Comparison of ENCODE assay signal across 8 cellular contexts in genomic region chr6:31794866-31795615, GRCh38. TPM values are rescaled to one million over a fixed set of nuclear protein-coding genes. Genes with fewer than 3 reads are reported as not detected.
DNase-seq lines count a peak whose midpoint lies in the region; ATAC-seq and TF ChIP-seq lines count a peak whose summit lies in the region.

No MANE protein-coding gene starts in this region.

- no peaks in the 10 kb centered on the region for H3K9me3 ChIP-seq in heart right ventricle

- no peak for DNase-seq in T-helper 1 cell
- DNase-seq in activated T-cell treated with anti-CD3 and anti-CD28 coated beads, Interleukin-2, amount 50 U/mL, for 4 hours = no peak
- DNase-seq in heart right ventricle = peak in 1 of 2 donors; percentile 34
- no peak for DNase-seq in retinal pigment epithelial cell (ENCODE audit: low read depth)
- no peak for DNase-seq in NCI-H1105 treated with DMSO at 0.1 percent for 48 hours (lab: John Stamatoyannopoulos, UW)

- no peaks in the 10 kb centered on the region for H3K27me3 ChIP-seq in heart right ventricle

- peak overlapping the region; percentile 57 to 99 (median 86) for H3K4me3 ChIP-seq in heart right ventricle
- H3K4me3 ChIP-seq in retinal pigment epithelial cell (ENCODE audit: low read length) = peak overlapping the region; percentile 88

- ATAC-seq in HG03196 (IDR thresholded peaks at IDR 0.05; ENCODE audit: unreplicated experiment) (peak; percentile 4), heart right ventricle (peak; percentile 7 to 48 (median 26)), HG03457 (IDR thresholded peaks at IDR 0.05; ENCODE audit: unreplicated experiment) (no peak)
- peak; percentile 42 to 47 for ATAC-seq in activated T-cell treated with anti-CD3 and anti-CD28 coated beads, Interleukin-2, amount 50 U/mL, for 4 hours

- no peaks in the 10 kb centered on the region for H3K27me3 Mint-ChIP-seq in T-helper 1 cell treated with Interleukin-12 subunit alpha and Interleukin-12 subunit beta and Interleukin-4 antibody, amounts not matched to agents 30 μg/mL and 1 μg/mL, for 36 hours (ENCODE audit: low read depth)
- no peaks in the 10 kb centered on the region for H3K27me3 Mint-ChIP-seq in activated T-cell treated with anti-CD3 and anti-CD28 coated beads, Interleukin-2, amount 50 U/mL, for 4 hours (ENCODE audit: low read depth)

- H3K4me1 Mint-ChIP-seq in T-helper 1 cell treated with Interleukin-12 subunit alpha and Interleukin-12 subunit beta and Interleukin-4 antibody, amounts not matched to agents 30 μg/mL and 1 μg/mL, for 36 hours (ENCODE audit: low read depth) = peaks cover 36% of the 10 kb centered on the region
- peaks cover 44% of the 10 kb centered on the region for H3K4me1 Mint-ChIP-seq in activated T-cell treated with anti-CD3 and anti-CD28 coated beads, Interleukin-2, amount 50 U/mL, for 4 hours (ENCODE audit: low read depth)

- no peak for TF ChIP-seq CTCF in heart right ventricle (IDR thresholded peaks at IDR 0.05)
- no peak for TF ChIP-seq CTCF in retinal pigment epithelial cell (conservative IDR thresholded peaks at IDR 0.05; ENCODE audit: low read depth, low read length)

- H3K27ac Mint-ChIP-seq in T-helper 1 cell treated with Interleukin-12 subunit alpha and Interleukin-12 subunit beta and Interleukin-4 antibody, amounts not matched to agents 30 μg/mL and 1 μg/mL, for 36 hours = peak overlapping the region; percentile 99

- peak overlapping the region; percentile 97 for H3K4me3 Mint-ChIP-seq in T-helper 1 cell treated with Interleukin-12 subunit alpha and Interleukin-12 subunit beta and Interleukin-4 antibody, amounts not matched to agents 30 μg/mL and 1 μg/mL, for 36 hours
- peak overlapping the region; percentile 99 for H3K4me3 Mint-ChIP-seq in activated T-cell treated with anti-CD3 and anti-CD28 coated beads, Interleukin-2, amount 50 U/mL, for 4 hours

- peaks cover 0 to 61% (median 0%) of the 10 kb centered on the region in 9 donors for H3K36me3 ChIP-seq in heart right ventricle

- H3K36me3 Mint-ChIP-seq in T-helper 1 cell treated with Interleukin-12 subunit alpha and Interleukin-12 subunit beta and Interleukin-4 antibody, amounts not matched to agents 30 μg/mL and 1 μg/mL, for 36 hours (ENCODE audit: low read depth) = peaks cover 18% of the 10 kb centered on the region
- H3K36me3 Mint-ChIP-seq in activated T-cell treated with anti-CD3 and anti-CD28 coated beads, Interleukin-2, amount 50 U/mL, for 4 hours (ENCODE audit: insufficient read depth) = peaks cover 12% of the 10 kb centered on the region

- H3K4me1 ChIP-seq in heart right ventricle = peaks cover 5 to 41% (median 14%) of the 10 kb centered on the region in 9 donors

- H3K9me3 Mint-ChIP-seq in T-helper 1 cell treated with Interleukin-12 subunit alpha and Interleukin-12 subunit beta and Interleukin-4 antibody, amounts not matched to agents 30 μg/mL and 1 μg/mL, for 36 hours = no peaks in the 10 kb centered on the region
- H3K9me3 Mint-ChIP-seq in activated T-cell treated with anti-CD3 and anti-CD28 coated beads, Interleukin-2, amount 50 U/mL, for 4 hours = no peaks in the 10 kb centered on the region

- intact Hi-C loops in heart right ventricle (cut with DNase I) = loop anchor here in 5 of 10 donors (1.0 to 10.0 kb wide), 6 partner anchors 32 to 68 kb away; partner anchors contain the start of genes CLIC1 (in 2 of the 5), DDAH2 (in 1 of the 5) and HSPA1B (in 1 of the 5)

- 2% methylated on average over 44 of the region's 44 CpGs for WGBS in heart right ventricle, 2 donors

- peak overlapping the region; percentile 84 to 99 (median 96) for H3K27ac ChIP-seq in heart right ventricle

RNA-seq across cellular contexts. Expression of gene VARS1, which starts 0.5 kb away (rescaled TPM):
- 100 to 1,000 TPM; 231 to 263 (median 234) TPM for total RNA-seq in activated T-cell treated with anti-CD3 and anti-CD28 coated beads, Interleukin-2, amount 50 U/mL, for 4 hours
- 10 to 100 TPM; 22.4 to 43.4 (median 29.5) TPM for total RNA-seq in heart right ventricle
- polyA plus RNA-seq in heart right ventricle = 10 to 100 TPM; 26.5 to 44.0 TPM

RNA-seq across cellular contexts. Expression of gene LSM2, which starts 11.7 kb away (rescaled TPM):
- total RNA-seq in activated T-cell treated with anti-CD3 and anti-CD28 coated beads, Interleukin-2, amount 50 U/mL, for 4 hours = 100 to 1,000 TPM; 163 to 192 (median 184) TPM
- total RNA-seq in heart right ventricle = 10 to 100 TPM; 18.9 to 27.6 (median 23.0) TPM
- polyA plus RNA-seq in heart right ventricle = 10 to 100 TPM; 17.5 to 52.0 TPM

RNA-seq across cellular contexts. Expression of gene VWA7, which starts 17.9 kb away (rescaled TPM):
- 1 to 10 TPM; 1.4 TPM for total RNA-seq in activated T-cell treated with anti-CD3 and anti-CD28 coated beads, Interleukin-2, amount 50 U/mL, for 4 hours
- 10 to 100 TPM in 9 of 10 donors, 1 to 10 TPM in 1; 10.0 to 28.3 (median 20.8) TPM for total RNA-seq in heart right ventricle
- 1 to 10 TPM; 2.2 to 6.6 TPM for polyA plus RNA-seq in heart right ventricle

RNA-seq across cellular contexts. Expression of gene HSPA1L, which starts 20.0 kb away (rescaled TPM):
- 1 to 10 TPM; 1.6 to 1.8 (median 1.7) TPM for total RNA-seq in activated T-cell treated with anti-CD3 and anti-CD28 coated beads, Interleukin-2, amount 50 U/mL, for 4 hours
- total RNA-seq in heart right ventricle = 1 to 10 TPM; 1.1 to 2.9 (median 1.9) TPM
- polyA plus RNA-seq in heart right ventricle = 1 to 10 TPM in 1 of 2 donors, under 1 TPM in 1; 0.80 to 1.4 TPM

RNA-seq across cellular contexts. Expression of gene HSPA1A, which starts 20.3 kb away (rescaled TPM):
- 10 to 100 TPM; 33.3 to 38.1 (median 34.2) TPM for total RNA-seq in activated T-cell treated with anti-CD3 and anti-CD28 coated beads, Interleukin-2, amount 50 U/mL, for 4 hours
- 100 to 1,000 TPM; 202 to 679 (median 259) TPM for total RNA-seq in heart right ventricle
- 100 to 1,000 TPM; 113 to 166 TPM for polyA plus RNA-seq in heart right ventricle

Comparison
In these comparisons a context has a peak if more than half of its experiments do, and no peak if none do; other contexts are left out.
1. RNA of gene VARS1, which starts 0.5 kb away (total RNA-seq): 231 to 263 TPM in activated T-cell treated with anti-CD3 and anti-CD28 coated beads, Interleukin-2, amount 50 U/mL, for 4 hours; 22.4 to 43.4 TPM in heart right ventricle; every median in the first group is over 4 times any median in the second.
2. RNA of gene LSM2, which starts 11.7 kb away (total RNA-seq): 163 to 192 TPM in activated T-cell treated with anti-CD3 and anti-CD28 coated beads, Interleukin-2, amount 50 U/mL, for 4 hours; 18.9 to 27.6 TPM in heart right ventricle; every median in the first group is over 4 times any median in the second.
3. RNA of gene VWA7, which starts 17.9 kb away (total RNA-seq): 10.0 to 28.3 TPM in heart right ventricle; 1.4 TPM in activated T-cell treated with anti-CD3 and anti-CD28 coated beads, Interleukin-2, amount 50 U/mL, for 4 hours; every median in the first group is over 4 times any median in the second.